Comparison of ENCODE assay signal across 13 cellular contexts in the genomic region with DNA sequence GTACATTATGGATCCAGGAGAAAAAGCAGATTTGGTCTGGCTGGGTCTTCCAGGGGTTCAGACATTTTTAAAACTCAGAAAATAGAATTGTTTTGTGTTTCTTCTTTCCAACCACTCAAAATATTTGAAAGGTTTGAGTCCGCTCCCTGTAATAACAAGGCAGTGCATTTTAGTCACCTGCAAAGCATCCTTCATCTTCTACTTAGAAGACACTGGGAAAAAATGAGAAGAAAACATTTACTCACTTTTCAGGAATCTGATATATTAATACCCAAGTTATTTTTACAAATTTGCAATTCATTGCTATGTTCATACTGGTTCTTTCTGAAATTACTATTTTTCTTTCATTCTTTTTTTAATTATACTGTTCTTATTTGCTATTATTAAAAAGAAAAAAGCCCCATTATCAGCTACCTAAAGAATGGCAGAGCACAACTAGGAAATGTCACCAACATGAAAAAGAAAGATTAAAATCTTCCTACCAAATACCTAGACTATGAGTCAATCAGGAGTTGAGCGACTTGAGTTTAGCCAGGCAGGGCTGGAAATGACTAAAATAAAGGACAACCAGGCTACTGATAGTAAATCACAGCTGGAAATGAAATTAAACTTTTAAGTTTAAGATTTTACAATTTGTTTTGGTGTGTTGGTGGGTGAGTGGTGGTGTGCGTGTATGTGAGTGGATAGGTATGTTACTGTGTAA.
DNase-seq lines count a peak whose midpoint lies in the region; ATAC-seq and TF ChIP-seq lines count a peak whose summit lies in the region.
"Had no signal": no experiment of that assay in that cellular context is flagged by ENCODE, and none has a peak within 500 bp of the region (broad histone marks: within the 10 kb centered on the region; RNA-seq: fewer than 3 reads in every experiment).

No MANE protein-coding gene starts in this region.

- peaks cover 18% of the 10 kb centered on the region for H3K4me1 Mint-ChIP-seq in type B pancreatic cell (ENCODE audit: unreplicated experiment)
- H3K4me1 Mint-ChIP-seq: activated B cell treated with CpG ODN at 0.5 μM for 24 hours; stimulated activated naive CD8-positive, alpha-beta T cell treated with anti-CD3 and anti-CD28 coated beads, Interleukin-15, amount 100 ng/mL, for 72 hours had no signal

- no peaks in the 10 kb centered on the region for H3K9me3 ChIP-seq in testis

- no peaks in the 10 kb centered on the region for H3K9me3 Mint-ChIP-seq in type B pancreatic cell
- H3K9me3 Mint-ChIP-seq: activated B cell treated with CpG ODN at 0.5 μM for 24 hours; activated T-cell treated with anti-CD3 and anti-CD28 coated beads, Interleukin-2, amount 50 U/mL, for 24 hours; stimulated activated naive CD8-positive, alpha-beta T cell treated with anti-CD3 and anti-CD28 coated beads, Interleukin-15, amount 100 ng/mL, for 72 hours had no signal

- peaks cover 10% of the 10 kb centered on the region for H3K27me3 Mint-ChIP-seq in type B pancreatic cell
- H3K27me3 Mint-ChIP-seq: activated B cell treated with CpG ODN at 0.5 μM for 24 hours had no signal

- no peak overlapping the region for H3K4me3 Mint-ChIP-seq in type B pancreatic cell
- H3K4me3 Mint-ChIP-seq: activated B cell treated with CpG ODN at 0.5 μM for 24 hours; activated T-cell treated with anti-CD3 and anti-CD28 coated beads, Interleukin-2, amount 50 U/mL, for 24 hours; stimulated activated naive CD8-positive, alpha-beta T cell treated with anti-CD3 and anti-CD28 coated beads, Interleukin-15, amount 100 ng/mL, for 72 hours had no signal

- TF ChIP-seq CTCF in foreskin fibroblast (IDR thresholded peaks at IDR 0.05; ENCODE audit: low read depth, low read length) (no peak), type B pancreatic cell (conservative IDR thresholded peaks at IDR 0.05) (no peak), testis (IDR thresholded peaks at IDR 0.05) (no peak)

- intact Hi-C loops in testis (cut with DNase I; ENCODE audit: low total_unique reads), result no loop called here

- H3K36me3 Mint-ChIP-seq in type B pancreatic cell, result no peaks in the 10 kb centered on the region

- H3K36me3 ChIP-seq in testis (ENCODE audit: low read depth, missing control alignments), result no peaks in the 10 kb centered on the region

- peak overlapping the region; percentile 70 for H3K27ac Mint-ChIP-seq in type B pancreatic cell
- H3K27ac Mint-ChIP-seq: activated B cell treated with CpG ODN at 0.5 μM for 24 hours; activated T-cell treated with anti-CD3 and anti-CD28 coated beads, Interleukin-2, amount 50 U/mL, for 24 hours; stimulated activated naive CD8-positive, alpha-beta T cell treated with anti-CD3 and anti-CD28 coated beads, Interleukin-15, amount 100 ng/mL, for 72 hours had no signal

- no peak for TF ChIP-seq POLR2A in testis (IDR thresholded peaks at IDR 0.05)

- no peaks in the 10 kb centered on the region for H3K27me3 ChIP-seq in testis

- DNase-seq in HPDE6-E6E7 (ENCODE audit: extremely low spot score) (peak; percentile 28), amniotic stem cell (lab: John Stamatoyannopoulos, UW) (peak; percentile 50), foreskin fibroblast (peak; percentile 61 to 72), type B pancreatic cell (ENCODE audit: extremely low spot score, unreplicated experiment) (no peak), NCI-H446 (lab: John Stamatoyannopoulos, UW) (no peak), testis (no peak)
- DNase-seq: activated B cell treated with CpG ODN at 0.5 μM for 24 hours; activated T-cell treated with anti-CD3 and anti-CD28 coated beads, Interleukin-2, amount 50 U/mL, for 24 hours; NCI-H510A treated with DMSO at 0.1 percent for 48 hours; SHP77 treated with DMSO at 0.1 percent for 48 hours; stimulated activated naive CD8-positive, alpha-beta T cell treated with anti-CD3 and anti-CD28 coated beads, Interleukin-15, amount 100 ng/mL, for 72 hours had no signal

- no peak for ATAC-seq in GM18867 (IDR thresholded peaks at IDR 0.05; ENCODE audit: unreplicated experiment)
- ATAC-seq: stimulated activated naive CD8-positive, alpha-beta T cell treated with anti-CD3 and anti-CD28 coated beads, Interleukin-15, amount 100 ng/mL, for 72 hours had no signal

- H3K4me3 ChIP-seq in foreskin fibroblast (ENCODE audit: low read depth in 1 of 2, low read length in 2 of 2) (no peak overlapping the region), testis (no peak overlapping the region)

- no peaks in the 10 kb centered on the region for H3K4me1 ChIP-seq in testis
- H3K4me1 ChIP-seq: parathyroid adenoma had no signal

- 94 to 95% methylated on average over 3 of the region's 3 CpGs for WGBS in testis, 2 donors

- no peak overlapping the region for H3K27ac ChIP-seq in testis
- H3K27ac ChIP-seq: parathyroid adenoma had no signal

Comparison
In these comparisons a context has a peak if more than half of its experiments do, and no peak if none do; other contexts are left out.
1. DNase-seq: peak in HPDE6-E6E7 (single experiment), amniotic stem cell (single experiment) and foreskin fibroblast (2 of 2); none in type B pancreatic cell (single experiment), NCI-H446 (0 of 2) and testis (single experiment).